ENCODE assay signal across 17 cellular contexts in genomic region chrX:113019958-113020357, GRCh38.
A peak's percentile ranks its signal among the peaks of the same experiment; 100 is the strongest.
DNase-seq lines count a peak whose midpoint lies in the region; ATAC-seq and TF ChIP-seq lines count a peak whose summit lies in the region.
"Had no signal": no experiment of that assay in that cellular context is flagged by ENCODE, and none has a peak within 500 bp of the region (broad histone marks: within the 10 kb centered on the region; RNA-seq: fewer than 3 reads in every experiment).

No MANE protein-coding gene starts in this region.

- no peak for TF ChIP-seq CTCF in CD4-positive, alpha-beta T cell (IDR thresholded peaks at IDR 0.05)
- TF ChIP-seq CTCF in hepatocyte (IDR thresholded peaks at IDR 0.05; ENCODE audit: poor library complexity), result no peak

- H3K9me3 Mint-ChIP-seq in CD4-positive, alpha-beta T cell, result no peaks in the 10 kb centered on the region
- H3K9me3 Mint-ChIP-seq: CD8-positive, alpha-beta T cell had no signal

- no peaks in the 10 kb centered on the region for H3K4me1 ChIP-seq in hepatocyte (ENCODE audit: insufficient read depth)
- H3K4me1 ChIP-seq: BE2C, BLaER1, Caco-2 had no signal

- H3K36me3 ChIP-seq in hepatocyte (replicated peaks; ENCODE audit: insufficient read depth, low read depth), result no peaks in the 10 kb centered on the region
- H3K36me3 ChIP-seq: BE2C, BLaER1 had no signal

- DNase-seq in NCI-H524 (lab: John Stamatoyannopoulos, UW) (peak; percentile 1 to 46), left colon (no peak), cerebellum (ENCODE audit: low spot score) (no peak), hepatocyte (ENCODE audit: low spot score) (no peak)
- no peak for DNase-seq in CD4-positive, alpha-beta T cell
- DNase-seq: 8988T; ACHN; BE2C; C1 segment of cervical spinal cord; Caco-2; Calu3; CD4-positive, CD25-positive, alpha-beta regulatory T cell; CD8-positive, alpha-beta T cell; DMS79 treated with DMSO at 0.1 percent for 48 hours; GF-D8 had no signal

- H3K9me2 ChIP-seq in hepatocyte (replicated peaks; ENCODE audit: insufficient read depth), result no peaks in the 10 kb centered on the region

- no peak overlapping the region for H3K4me2 ChIP-seq in hepatocyte
- H3K4me2 ChIP-seq: BLaER1 had no signal

- intact Hi-C loops in left colon (cut with DNase I, micrococcal nuclease), result no loop called here
- intact Hi-C loops in CD4-positive, alpha-beta T cell (cut with DNase I, micrococcal nuclease), result no loop called here

- CTCF ChIA-PET in CD4-positive, alpha-beta T cell (lab: Charles Lee), result no interaction called here

- H3K27ac ChIP-seq in CD4-positive, alpha-beta T cell (ENCODE audit: low read depth, low read length), result no peak overlapping the region
- no peak overlapping the region for H3K27ac ChIP-seq in hepatocyte
- H3K27ac ChIP-seq: BLaER1 had no signal

- no peak overlapping the region for H2AFZ ChIP-seq in hepatocyte

- no peak overlapping the region for H3K4me3 Mint-ChIP-seq in CD4-positive, alpha-beta T cell
- H3K4me3 Mint-ChIP-seq: CD14-positive monocyte; CD4-positive, CD25-positive, alpha-beta regulatory T cell; CD8-positive, alpha-beta T cell had no signal

- peak; percentile 59 for ATAC-seq in left colon
- no peak for ATAC-seq in CD4-positive, alpha-beta T cell (ENCODE audit: poor library complexity)
- ATAC-seq: CD8-positive, alpha-beta T cell had no signal

- no peaks in the 10 kb centered on the region for H3K27me3 Mint-ChIP-seq in CD4-positive, alpha-beta T cell
- H3K27me3 Mint-ChIP-seq: CD4-positive, CD25-positive, alpha-beta regulatory T cell had no signal

- H3K27ac Mint-ChIP-seq in CD4-positive, alpha-beta T cell, result no peak overlapping the region
- H3K27ac Mint-ChIP-seq: CD14-positive monocyte; CD4-positive, CD25-positive, alpha-beta regulatory T cell; CD8-positive, alpha-beta T cell had no signal

- POLR2A ChIA-PET in CD4-positive, alpha-beta T cell (lab: Charles Lee), result no interaction called here

- H3K9me3 ChIP-seq in CD4-positive, alpha-beta T cell (ENCODE audit: control insufficient read depth, low read length), result no peaks in the 10 kb centered on the region
- no peaks in the 10 kb centered on the region for H3K9me3 ChIP-seq in hepatocyte (ENCODE audit: low read depth)
- H3K9me3 ChIP-seq: BE2C, BLaER1, Caco-2 had no signal

- no peaks in the 10 kb centered on the region for H3K79me2 ChIP-seq in hepatocyte

- H3K4me1 Mint-ChIP-seq in CD4-positive, alpha-beta T cell (ENCODE audit: low read depth), result no peaks in the 10 kb centered on the region
- H3K4me1 Mint-ChIP-seq: CD14-positive monocyte; CD4-positive, CD25-positive, alpha-beta regulatory T cell had no signal

- H3K36me3 Mint-ChIP-seq in CD4-positive, alpha-beta T cell (ENCODE audit: low read depth), result no peaks in the 10 kb centered on the region
- H3K36me3 Mint-ChIP-seq: CD14-positive monocyte; CD4-positive, CD25-positive, alpha-beta regulatory T cell; CD8-positive, alpha-beta T cell had no signal

- H3K27me3 ChIP-seq in CD4-positive, alpha-beta T cell (ENCODE audit: control insufficient read depth, insufficient read depth, low read length), result no peaks in the 10 kb centered on the region
- no peaks in the 10 kb centered on the region for H3K27me3 ChIP-seq in hepatocyte
- H3K27me3 ChIP-seq: BE2C had no signal

- no peaks in the 10 kb centered on the region for H4K20me1 ChIP-seq in hepatocyte (ENCODE audit: insufficient read depth, poor library complexity, severe bottlenecking)
- H4K20me1 ChIP-seq: BLaER1 had no signal

- H3K4me3 ChIP-seq in hepatocyte, result no peak overlapping the region
- H3K4me3 ChIP-seq: BLaER1 had no signal

Comparison
In these comparisons a context has a peak if more than half of its experiments do, and no peak if none do; other contexts are left out.
1. DNase-seq: peak in NCI-H524 (2 of 2); none in left colon (0 of 2), cerebellum (single experiment), CD4-positive, alpha-beta T cell (0 of 10) and hepatocyte (single experiment).